ENCODE assay signal across 20 cellular contexts in genomic region chr7:101943889-101944605, GRCh38.
DNase-seq lines count a peak whose midpoint lies in the region; ATAC-seq, FAIRE-seq and TF ChIP-seq lines count a peak whose summit lies in the region.
"Had no signal": no experiment of that assay in that cellular context is flagged by ENCODE, and none has a peak within 500 bp of the region (broad histone marks: within the 10 kb centered on the region; RNA-seq: fewer than 3 reads in every experiment).

No MANE protein-coding gene starts in this region.

- no peak for ATAC-seq in left cardiac atrium
- ATAC-seq in omental fat pad (ENCODE audit: low FRiP score) = no peak
- ATAC-seq: K562 had no signal

- no peak for TF ChIP-seq POLR2A in H1 (IDR thresholded peaks at IDR 0.05; ENCODE audit: control extremely low read depth in 1 of 2, low read depth in 2 of 2, low read length in 2 of 2)
- no peak for TF ChIP-seq POLR2A in thyroid gland (IDR thresholded peaks at IDR 0.05)

- H4K8ac ChIP-seq in H1 (ENCODE audit: extremely low read depth, insufficient read depth, low read length) = no peak overlapping the region
- no peak overlapping the region for H4K8ac ChIP-seq in mesenchymal stem cell (ENCODE audit: low read length)

- H3K79me1 ChIP-seq in H1 (ENCODE audit: low read depth, low read length) (peaks cover 21% of the 10 kb centered on the region), mesenchymal stem cell (replicated peaks; ENCODE audit: low read length, poor library complexity, severe bottlenecking) (peaks cover 43% of the 10 kb centered on the region)

- H2BK5ac ChIP-seq in H1 (ENCODE audit: low read depth, low read length) (peak overlapping the region; percentile 12; the same call in 1 of the 2 replicates), mesenchymal stem cell (ENCODE audit: low read depth, low read length, poor library complexity, severe bottlenecking) (no peak overlapping the region)

- peak overlapping the region; percentile 71 for H3K27ac ChIP-seq in cardiac muscle cell
- no peak overlapping the region for H3K27ac ChIP-seq in H1 (ENCODE audit: low read depth, low read length)
- H3K27ac ChIP-seq in mesenchymal stem cell (ENCODE audit: low read length, poor library complexity, severe bottlenecking) = no peak overlapping the region
- H3K27ac ChIP-seq in thyroid gland = peak overlapping the region; percentile 15 to 97 (median 57)
- H3K27ac ChIP-seq: neural progenitor cell, Peyer's patch, SK-N-MC had no signal

- H2BK15ac ChIP-seq in H1 (ENCODE audit: low read length) = 0 out of 2 replicates have a peak overlapping the region, but pooled peaks have one; percentile 32
- no peak overlapping the region for H2BK15ac ChIP-seq in mesenchymal stem cell (ENCODE audit: low read depth, poor library complexity, severe bottlenecking)

- H2BK20ac ChIP-seq in H1 (ENCODE audit: low read length) = no peak overlapping the region

- no peak for TF ChIP-seq RAD21 in H1 (IDR thresholded peaks at IDR 0.05 in 1 of 2, conservative IDR thresholded peaks at IDR 0.05 in 1 of 2; ENCODE audit: low read depth in 2 of 2, low read length in 2 of 2)

- H3K36me3 ChIP-seq in cardiac muscle cell (no peaks in the 10 kb centered on the region), H1 (ENCODE audit: control insufficient read depth in 2 of 4, insufficient read depth in 4 of 4, low read length in 3 of 4) (no peaks in the 10 kb centered on the region), mesenchymal stem cell (ENCODE audit: control insufficient read depth in 1 of 2, insufficient read depth in 2 of 2, low read depth in 1 of 2, low read length in 2 of 2) (peaks cover 0 to 4% of the 10 kb centered on the region in 2 experiments), thyroid gland (no peaks in the 10 kb centered on the region)
- H3K36me3 ChIP-seq: neural progenitor cell, Peyer's patch, prostate gland had no signal

- H4K91ac ChIP-seq in H1 (replicated peaks; ENCODE audit: insufficient read length, low read length) (no peak overlapping the region), mesenchymal stem cell (ENCODE audit: low read length) (peak overlapping the region; percentile 57)

- no peak overlapping the region for H3K56ac ChIP-seq in H1 (replicated peaks; ENCODE audit: insufficient read length, low read depth, low read length)

- H3K9me3 ChIP-seq in cardiac muscle cell (ENCODE audit: low read depth) (no peaks in the 10 kb centered on the region), H1 (ENCODE audit: insufficient read depth in 2 of 2, low read depth in 1 of 2, low read length in 1 of 2) (no peaks in the 10 kb centered on the region), mesenchymal stem cell (ENCODE audit: control insufficient read depth, low read length) (peaks cover 2% of the 10 kb centered on the region), thyroid gland (no peaks in the 10 kb centered on the region)
- H3K9me3 ChIP-seq: BE2C, Peyer's patch, prostate gland had no signal

- DNase-seq in cardiac muscle cell (ENCODE audit: low read depth in 1 of 2, low spot score in 1 of 2) (no peak), left cardiac atrium (no peak), H1 (ENCODE audit: low read depth in 1 of 2, low spot score in 2 of 2) (no peak), mesenchymal stem cell (no peak), thyroid gland (peak in 1 of 2 donors; percentile 45), NCI-H748 treated with DMSO at 0.1 percent for 48 hours (lab: John Stamatoyannopoulos, UW) (no peak), omental fat pad (ENCODE audit: low spot score) (no peak)
- no peak for DNase-seq in stimulated activated CD8-positive, alpha-beta memory T cell treated with anti-CD3 and anti-CD28 coated beads, Interleukin-4, amount 100 ng/mL, for 48 hours
- DNase-seq: activated CD4-positive, alpha-beta T cell treated with anti-CD3 and anti-CD28 coated beads, Interleukin-2, amount 50 U/mL, for 48 hours; activated effector memory CD4-positive, alpha-beta T cell treated with anti-CD3 and anti-CD28 coated beads, Interleukin-2, amount 50 U/mL, for 16 hours; BE2C; NCI-H1694 treated with DMSO at 0.1 percent for 48 hours; NCI-H2227 treated with DMSO at 0.1 percent for 48 hours; stimulated activated CD4-positive, alpha-beta T cell treated with anti-CD3 and anti-CD28 coated beads, Interleukin-12 subunit alpha, Interleukin-12 subunit beta, amount 100 ng/mL, for 4 hours had no signal

- peaks cover 3 to 83% of the 10 kb centered on the region in 2 experiments; a peak in 3 of 4 replicates for H3K79me2 ChIP-seq in H1 (ENCODE audit: control insufficient read depth in 1 of 2, insufficient read depth in 2 of 2, low read length in 2 of 2)

- H4K20me1 ChIP-seq in H1 (replicated peaks in 1 of 2; ENCODE audit: control insufficient read depth in 1 of 2, insufficient read depth in 2 of 2, low read length in 2 of 2) = peaks cover 2 to 5% of the 10 kb centered on the region in 2 experiments

- H2BK120ac ChIP-seq in H1 (replicated peaks; ENCODE audit: low read depth, low read length) = no peak overlapping the region
- H2BK120ac ChIP-seq in mesenchymal stem cell (ENCODE audit: low read depth, low read length) = no peak overlapping the region

- H3K4ac ChIP-seq in H1 (replicated peaks; ENCODE audit: insufficient read length, low read depth, low read length) (peak overlapping the region; percentile 2), mesenchymal stem cell (ENCODE audit: low read depth in 1 of 2, low read length in 2 of 2) (no peak overlapping the region)

- 90% methylated on average over 12 of the region's 14 CpGs; no CpG with 5 or more reads in 1 of the 2 experiments for WGBS in H1 (ENCODE audit: extremely low coverage in 1 of 2, insufficient coverage in 1 of 2, insufficient read length in 1 of 2, insufficient replicate concordance in 2 of 2, low coverage in 1 of 2, low lambda C conversion rate in 2 of 2, missing lambda C conversion rate in 1 of 2), 2 experiments
- 90% methylated on average over 14 of the region's 14 CpGs for WGBS in mesenchymal stem cell
- 80 to 83% methylated on average over 14 of the region's 14 CpGs for WGBS in thyroid gland, 2 donors

- no peak overlapping the region for H3K9ac ChIP-seq in H1 (replicated peaks in 1 of 4; ENCODE audit: extremely low read depth in 1 of 4, low read depth in 3 of 4, low read length in 3 of 4)
- H3K9ac ChIP-seq in mesenchymal stem cell (ENCODE audit: low read length) = no peak overlapping the region
- H3K9ac ChIP-seq: neural progenitor cell had no signal

- no peak overlapping the region for H4K5ac ChIP-seq in H1 (ENCODE audit: insufficient read length, low read depth, low read length)

- H3K14ac ChIP-seq in H1 (ENCODE audit: insufficient read length) (no peak overlapping the region), mesenchymal stem cell (ENCODE audit: low read length in 2 of 2) (no peak overlapping the region)

- CTCF ChIA-PET in H1 (lab: Charles Lee; ENCODE audit: partially characterized antibody) = interaction anchor here (1.6 kb wide), 1 partner anchor 18 kb away, joined by 4 read pairs; no protein-coding TSS in a partner anchor

- FAIRE-seq in H1 (lab: Jason Lieb, UNC) = no peak
- FAIRE-seq: A204.1, K562 had no signal

- H3K4me2 ChIP-seq in H1 (ENCODE audit: insufficient read depth in 1 of 2, low read depth in 2 of 2, low read length in 2 of 2) (no peak overlapping the region), mesenchymal stem cell (ENCODE audit: low read length, poor library complexity, severe bottlenecking) (no peak overlapping the region)
- H3K4me2 ChIP-seq: neural progenitor cell had no signal

- H3K4me3 ChIP-seq in cardiac muscle cell (no peak overlapping the region), H1 (ENCODE audit: extremely low read depth in 1 of 4, insufficient read depth in 2 of 4, low read depth in 3 of 4, low read length in 4 of 4) (no peak overlapping the region), mesenchymal stem cell (ENCODE audit: insufficient read depth in 1 of 2, low read depth in 1 of 2, low read length in 2 of 2) (no peak overlapping the region), thyroid gland (replicated peaks in 1 of 3) (no peak overlapping the region)
- H3K4me3 ChIP-seq: K562, neural progenitor cell, Peyer's patch, prostate gland, SK-N-MC had no signal

- H2AFZ ChIP-seq in H1 (ENCODE audit: low read length) = no peak overlapping the region
- H2AFZ ChIP-seq in mesenchymal stem cell (ENCODE audit: low read depth, low read length) = no peak overlapping the region
- H2AFZ ChIP-seq: neural progenitor cell had no signal

- POLR2A ChIA-PET in H1 (lab: Charles Lee; ENCODE audit: partially characterized antibody) = no interaction called here

- no peak overlapping the region; the same call in 1 of the 2 replicates for H3K18ac ChIP-seq in H1 (ENCODE audit: extremely low read depth, low read length)
- H3K18ac ChIP-seq in mesenchymal stem cell (ENCODE audit: low read depth in 1 of 2, low read length in 2 of 2) = peak overlapping the region in 1 of 2 experiments; percentile 5

- TF ChIP-seq EP300 in H1 (IDR thresholded peaks at IDR 0.05; ENCODE audit: borderline replicate concordance in 1 of 2, low read depth in 2 of 2, low read length in 2 of 2) = no peak

- H3K27me3 ChIP-seq in cardiac muscle cell (no peaks in the 10 kb centered on the region), H1 (replicated peaks in 1 of 4; ENCODE audit: control insufficient read depth in 3 of 4, extremely low read depth in 1 of 4, insufficient read depth in 3 of 4, low read length in 3 of 4) (no peaks in the 10 kb centered on the region), mesenchymal stem cell (ENCODE audit: control insufficient read depth in 1 of 2, insufficient read depth in 1 of 2, low read length in 2 of 2) (no peaks in the 10 kb centered on the region), thyroid gland (no peaks in the 10 kb centered on the region)
- H3K27me3 ChIP-seq: BE2C, neural progenitor cell, Peyer's patch had no signal

- intact Hi-C loops in left cardiac atrium (cut with DNase I) = no loop called here
- intact Hi-C loops in thyroid gland (cut with DNase I) = loop anchor here (10.0 kb wide), 3 partner anchors 69 to 129 kb away; partner anchors contain the start of gene CUX1

- no peak for TF ChIP-seq CTCF in cardiac muscle cell (IDR thresholded peaks at IDR 0.05; ENCODE audit: low read depth, low read length)
- no peak for TF ChIP-seq CTCF in H1 (IDR thresholded peaks at IDR 0.05; ENCODE audit: control extremely low read depth in 1 of 3, insufficient read depth in 1 of 3, low read depth in 1 of 3, low read length in 3 of 3)
- TF ChIP-seq CTCF in thyroid gland (IDR thresholded peaks at IDR 0.05) = no peak
- TF ChIP-seq CTCF in omental fat pad (IDR thresholded peaks at IDR 0.05) = no peak

- H2AK5ac ChIP-seq in H1 (ENCODE audit: low read depth, low read length) (peak overlapping the region; percentile 93; the same call in 1 of the 2 replicates), mesenchymal stem cell (ENCODE audit: low read length, severe bottlenecking) (peak overlapping the region; percentile 18)

- H2BK12ac ChIP-seq in H1 (ENCODE audit: low read depth, low read length) (no peak overlapping the region), mesenchymal stem cell (ENCODE audit: low read length in 2 of 2) (no peak overlapping the region)

- H3K4me1 ChIP-seq in cardiac muscle cell (ENCODE audit: low read depth) (peaks cover 79% of the 10 kb centered on the region), H1 (replicated peaks in 1 of 4; ENCODE audit: control insufficient read depth in 3 of 4, insufficient read depth in 4 of 4, low read length in 3 of 4) (peaks cover 8 to 34% (median 26%) of the 10 kb centered on the region in 4 experiments), mesenchymal stem cell (ENCODE audit: control insufficient read depth, insufficient read depth, low read depth, low read length) (peaks cover 27% of the 10 kb centered on the region), thyroid gland (peaks cover 45 to 60% of the 10 kb centered on the region in 2 donors)

- H3K23ac ChIP-seq in H1 (ENCODE audit: insufficient read length) (no peak overlapping the region), mesenchymal stem cell (ENCODE audit: low read length in 2 of 2) (no peak overlapping the region)

- no peaks in the 10 kb centered on the region for H3K23me2 ChIP-seq in H1 (ENCODE audit: low read depth, low read length)

Comparison
In these comparisons a context has a peak if more than half of its experiments do, and no peak if none do; other contexts are left out.
1. H3K27ac ChIP-seq: peak in cardiac muscle cell (single experiment) and thyroid gland (3 of 3); none in H1 (single experiment) and mesenchymal stem cell (single experiment).